In the genomic region with DNA sequence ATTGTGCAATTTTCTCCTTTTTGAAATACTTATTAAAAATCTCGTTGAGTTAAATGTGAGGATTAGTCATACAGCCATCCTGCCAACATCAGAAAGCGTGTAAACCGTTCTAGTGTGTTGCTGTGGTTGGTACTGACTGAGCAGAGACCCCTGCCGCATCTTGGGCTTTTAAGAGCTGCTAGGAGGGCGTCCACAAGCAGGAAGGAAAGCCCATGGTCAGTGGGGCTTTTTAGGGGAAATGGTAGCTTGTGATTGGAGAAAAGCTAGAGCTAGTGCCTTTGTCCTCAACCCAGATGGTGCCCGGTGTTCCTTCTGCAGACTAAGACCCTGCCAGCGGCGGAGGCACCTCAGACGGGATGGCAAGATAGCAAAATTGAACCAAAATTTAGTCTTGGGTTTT, we compare ENCODE assay signal across 2 cellular contexts.
TF ChIP-seq lines count a peak whose summit lies in the region.

No MANE protein-coding gene starts in this region.

TF ChIP-seq in A549, 52 proteins besides CTCF, POLR2A, EP300 and RAD21:
- TF ChIP-seq CEBPB (IDR thresholded peaks at IDR 0.05) (no peak), FOSB (CRISPR knock-in tag; IDR thresholded peaks at IDR 0.05) (no peak), EHMT2 (IDR thresholded peaks at IDR 0.05; ENCODE audit: low read depth) (no peak), HOXA7 (CRISPR knock-in tag; IDR thresholded peaks at IDR 0.05) (no peak), JUN (IDR thresholded peaks at IDR 0.05) (no peak), KDM5A (IDR thresholded peaks at IDR 0.05) (no peak)
- TF ChIP-seq, protein P1, sequence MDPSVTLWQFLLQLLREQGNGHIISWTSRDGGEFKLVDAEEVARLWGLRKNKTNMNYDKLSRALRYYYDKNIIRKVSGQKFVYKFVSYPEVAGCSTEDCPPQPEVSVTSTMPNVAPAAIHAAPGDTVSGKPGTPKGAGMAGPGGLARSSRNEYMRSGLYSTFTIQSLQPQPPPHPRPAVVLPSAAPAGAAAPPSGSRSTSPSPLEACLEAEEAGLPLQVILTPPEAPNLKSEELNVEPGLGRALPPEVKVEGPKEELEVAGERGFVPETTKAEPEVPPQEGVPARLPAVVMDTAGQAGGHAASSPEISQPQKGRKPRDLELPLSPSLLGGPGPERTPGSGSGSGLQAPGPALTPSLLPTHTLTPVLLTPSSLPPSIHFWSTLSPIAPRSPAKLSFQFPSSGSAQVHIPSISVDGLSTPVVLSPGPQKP (IDR thresholded peaks at IDR 0.05; ENCODE audit: low read depth, low read length) = no peak

TF ChIP-seq in endothelial cell of umbilical vein, 7 proteins besides CTCF, POLR2A, EP300 and RAD21:
- TF ChIP-seq GATA2 (IDR thresholded peaks at IDR 0.05; ENCODE audit: insufficient read depth, insufficient read length, low read depth, low read length) (no peak), FOS (IDR thresholded peaks at IDR 0.05; ENCODE audit: borderline replicate concordance, insufficient read depth, low read length) (peak; percentile 33)
TF ChIP-seq in endothelial cell of umbilical vein: peak in this region for 1.
